In the genomic region with DNA sequence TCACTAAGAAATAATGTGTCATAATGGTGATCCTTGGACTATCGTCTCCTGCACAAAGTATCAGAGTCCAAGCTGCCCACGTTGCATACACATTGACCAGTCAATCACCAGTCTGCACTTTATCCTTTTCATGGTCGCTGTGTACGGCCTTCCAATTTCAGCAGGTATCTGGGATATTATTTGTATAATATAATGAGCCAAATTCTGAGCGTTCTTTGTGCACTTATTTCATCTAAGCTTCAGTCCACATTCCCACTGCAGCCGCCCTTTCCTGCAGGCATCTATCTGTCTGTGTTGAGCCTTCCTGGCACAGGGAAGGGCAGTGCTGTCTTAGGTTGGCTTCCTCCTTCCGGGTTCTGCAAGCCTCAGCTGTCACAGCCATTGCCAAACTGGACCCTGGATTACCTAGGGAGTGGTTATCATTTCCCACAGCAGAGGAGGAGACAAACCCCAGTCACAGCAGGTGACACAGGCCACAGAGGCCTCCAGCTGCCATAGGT, we compare ENCODE assay signal across 1 cellular context.
TF ChIP-seq lines count a peak whose summit lies in the region.

No MANE protein-coding gene starts in this region.

TF ChIP-seq in HepG2, 621 proteins besides CTCF, POLR2A, EP300 and RAD21 (continued from another document and continues in another):
- TF ChIP-seq SNAPC4 (CRISPR knock-in tag; IDR thresholded peaks at IDR 0.05) = no peak
- TF ChIP-seq REL (CRISPR knock-in tag; conservative IDR thresholded peaks at IDR 0.05) = no peak
- TF ChIP-seq DRAP1 (CRISPR knock-in tag; IDR thresholded peaks at IDR 0.05) = no peak
- TF ChIP-seq NCOA2 (CRISPR knock-in tag; IDR thresholded peaks at IDR 0.05) = no peak
- TF ChIP-seq, protein P1, sequence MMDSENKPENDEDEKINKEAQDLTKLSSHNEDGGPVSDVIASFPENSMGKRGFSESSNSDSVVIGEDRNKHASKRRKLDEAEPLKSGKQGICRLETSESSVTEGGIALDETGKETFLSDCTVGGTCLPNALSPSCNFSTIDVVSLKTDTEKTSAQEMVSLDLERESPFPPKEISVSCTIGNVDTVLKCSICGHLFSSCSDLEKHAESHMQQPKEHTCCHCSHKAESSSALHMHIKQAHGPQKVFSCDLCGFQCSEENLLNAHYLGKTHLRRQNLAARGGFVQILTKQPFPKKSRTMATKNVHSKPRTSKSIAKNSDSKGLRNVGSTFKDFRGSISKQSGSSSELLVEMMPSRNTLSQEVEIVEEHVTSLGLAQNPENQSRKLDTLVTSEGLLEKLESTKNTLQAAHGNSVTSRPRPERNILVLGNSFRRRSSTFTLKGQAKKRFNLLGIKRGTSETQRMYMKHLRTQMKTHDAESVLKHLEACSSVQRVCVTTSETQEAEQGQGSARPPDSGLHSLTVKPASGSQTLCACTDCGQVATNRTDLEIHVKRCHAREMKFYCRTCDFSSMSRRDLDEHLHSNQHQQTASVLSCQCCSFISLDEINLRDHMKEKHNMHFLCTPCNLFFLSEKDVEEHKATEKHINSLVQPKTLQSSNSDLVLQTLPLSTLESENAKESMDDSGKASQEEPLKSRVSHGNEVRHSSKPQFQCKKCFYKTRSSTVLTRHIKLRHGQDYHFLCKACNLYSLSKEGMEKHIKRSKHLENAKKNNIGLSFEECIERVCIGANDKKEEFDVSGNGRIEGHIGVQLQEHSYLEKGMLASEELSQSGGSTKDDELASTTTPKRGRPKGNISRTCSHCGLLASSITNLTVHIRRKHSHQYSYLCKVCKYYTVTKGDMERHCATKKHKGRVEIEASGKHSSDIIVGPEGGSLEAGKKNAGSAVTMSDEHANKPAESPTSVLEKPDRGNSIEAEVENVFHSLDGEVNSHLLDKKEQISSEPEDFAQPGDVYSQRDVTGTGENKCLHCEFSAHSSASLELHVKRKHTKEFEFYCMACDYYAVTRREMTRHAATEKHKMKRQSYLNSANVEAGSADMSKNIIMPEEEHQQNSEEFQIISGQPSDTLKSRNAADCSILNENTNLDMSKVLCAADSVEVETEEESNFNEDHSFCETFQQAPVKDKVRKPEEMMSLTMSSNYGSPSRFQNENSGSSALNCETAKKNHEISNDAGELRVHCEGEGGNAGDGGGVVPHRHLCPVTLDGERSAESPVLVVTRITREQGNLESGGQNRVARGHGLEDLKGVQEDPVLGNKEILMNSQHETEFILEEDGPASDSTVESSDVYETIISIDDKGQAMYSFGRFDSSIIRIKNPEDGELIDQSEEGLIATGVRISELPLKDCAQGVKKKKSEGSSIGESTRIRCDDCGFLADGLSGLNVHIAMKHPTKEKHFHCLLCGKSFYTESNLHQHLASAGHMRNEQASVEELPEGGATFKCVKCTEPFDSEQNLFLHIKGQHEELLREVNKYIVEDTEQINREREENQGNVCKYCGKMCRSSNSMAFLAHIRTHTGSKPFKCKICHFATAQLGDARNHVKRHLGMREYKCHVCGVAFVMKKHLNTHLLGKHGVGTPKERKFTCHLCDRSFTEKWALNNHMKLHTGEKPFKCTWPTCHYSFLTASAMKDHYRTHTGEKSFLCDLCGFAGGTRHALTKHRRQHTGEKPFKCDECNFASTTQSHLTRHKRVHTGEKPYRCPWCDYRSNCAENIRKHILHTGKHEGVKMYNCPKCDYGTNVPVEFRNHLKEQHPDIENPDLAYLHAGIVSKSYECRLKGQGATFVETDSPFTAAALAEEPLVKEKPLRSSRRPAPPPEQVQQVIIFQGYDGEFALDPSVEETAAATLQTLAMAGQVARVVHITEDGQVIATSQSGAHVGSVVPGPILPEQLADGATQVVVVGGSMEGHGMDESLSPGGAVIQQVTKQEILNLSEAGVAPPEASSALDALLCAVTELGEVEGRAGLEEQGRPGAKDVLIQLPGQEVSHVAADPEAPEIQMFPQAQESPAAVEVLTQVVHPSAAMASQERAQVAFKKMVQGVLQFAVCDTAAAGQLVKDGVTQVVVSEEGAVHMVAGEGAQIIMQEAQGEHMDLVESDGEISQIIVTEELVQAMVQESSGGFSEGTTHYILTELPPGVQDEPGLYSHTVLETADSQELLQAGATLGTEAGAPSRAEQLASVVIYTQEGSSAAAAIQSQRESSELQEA (CRISPR knock-in tag; IDR thresholded peaks at IDR 0.05; ENCODE audit: not compliant biosample characterization) = no peak
- TF ChIP-seq RBFOX2 (IDR thresholded peaks at IDR 0.05; ENCODE audit: low read depth, low read length) = no peak
- TF ChIP-seq CENPX (CRISPR knock-in tag; IDR thresholded peaks at IDR 0.05) = no peak
- TF ChIP-seq KDM1A (CRISPR knock-in tag; IDR thresholded peaks at IDR 0.05) = no peak
- no peak for TF ChIP-seq ZBTB4 (CRISPR knock-in tag; IDR thresholded peaks at IDR 0.05; ENCODE audit: borderline replicate concordance)
- TF ChIP-seq ZNF780A (CRISPR knock-in tag; IDR thresholded peaks at IDR 0.05) = no peak
- TF ChIP-seq THAP11 (CRISPR knock-in tag; IDR thresholded peaks at IDR 0.05) = no peak
- TF ChIP-seq, protein P2, sequence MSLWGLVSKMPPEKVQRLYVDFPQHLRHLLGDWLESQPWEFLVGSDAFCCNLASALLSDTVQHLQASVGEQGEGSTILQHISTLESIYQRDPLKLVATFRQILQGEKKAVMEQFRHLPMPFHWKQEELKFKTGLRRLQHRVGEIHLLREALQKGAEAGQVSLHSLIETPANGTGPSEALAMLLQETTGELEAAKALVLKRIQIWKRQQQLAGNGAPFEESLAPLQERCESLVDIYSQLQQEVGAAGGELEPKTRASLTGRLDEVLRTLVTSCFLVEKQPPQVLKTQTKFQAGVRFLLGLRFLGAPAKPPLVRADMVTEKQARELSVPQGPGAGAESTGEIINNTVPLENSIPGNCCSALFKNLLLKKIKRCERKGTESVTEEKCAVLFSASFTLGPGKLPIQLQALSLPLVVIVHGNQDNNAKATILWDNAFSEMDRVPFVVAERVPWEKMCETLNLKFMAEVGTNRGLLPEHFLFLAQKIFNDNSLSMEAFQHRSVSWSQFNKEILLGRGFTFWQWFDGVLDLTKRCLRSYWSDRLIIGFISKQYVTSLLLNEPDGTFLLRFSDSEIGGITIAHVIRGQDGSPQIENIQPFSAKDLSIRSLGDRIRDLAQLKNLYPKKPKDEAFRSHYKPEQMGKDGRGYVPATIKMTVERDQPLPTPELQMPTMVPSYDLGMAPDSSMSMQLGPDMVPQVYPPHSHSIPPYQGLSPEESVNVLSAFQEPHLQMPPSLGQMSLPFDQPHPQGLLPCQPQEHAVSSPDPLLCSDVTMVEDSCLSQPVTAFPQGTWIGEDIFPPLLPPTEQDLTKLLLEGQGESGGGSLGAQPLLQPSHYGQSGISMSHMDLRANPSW (CRISPR knock-in tag; IDR thresholded peaks at IDR 0.05; ENCODE audit: borderline replicate concordance) = no peak
- TF ChIP-seq NFATC3 (CRISPR knock-in tag; IDR thresholded peaks at IDR 0.05) = no peak
- no peak for TF ChIP-seq NR3C1 (CRISPR knock-in tag; IDR thresholded peaks at IDR 0.05)
- no peak for TF ChIP-seq BHLHE40 (IDR thresholded peaks at IDR 0.05; ENCODE audit: low read length)
- TF ChIP-seq ZNF10 (CRISPR knock-in tag; IDR thresholded peaks at IDR 0.05; ENCODE audit: borderline replicate concordance, low read depth) = no peak
- no peak for TF ChIP-seq ZNF792 (CRISPR knock-in tag; IDR thresholded peaks at IDR 0.05)
- no peak for TF ChIP-seq STAT5B (CRISPR knock-in tag; IDR thresholded peaks at IDR 0.05)
- no peak for TF ChIP-seq TBL1XR1 (IDR thresholded peaks at IDR 0.05; ENCODE audit: borderline replicate concordance, low read length, partially characterized antibody)
- TF ChIP-seq NR2C2 (CRISPR knock-in tag; IDR thresholded peaks at IDR 0.05; ENCODE audit: borderline replicate concordance) = no peak
- peak; percentile 50; the same call in 1 of the 2 replicates for TF ChIP-seq CREM (IDR thresholded peaks at IDR 0.05)
- no peak for TF ChIP-seq CREM (CRISPR knock-in tag; IDR thresholded peaks at IDR 0.05)
- TF ChIP-seq ZNF510 (CRISPR knock-in tag; IDR thresholded peaks at IDR 0.05; ENCODE audit: low read depth) = no peak
- TF ChIP-seq KMT2A (CRISPR knock-in tag; IDR thresholded peaks at IDR 0.05) = no peak
- peak; percentile 49 for TF ChIP-seq RARA (CRISPR knock-in tag; IDR thresholded peaks at IDR 0.05)
- TF ChIP-seq PHF20 (CRISPR knock-in tag; IDR thresholded peaks at IDR 0.05) = 0 out of 2 replicates have a peak, but pooled peaks have one; percentile 33
- no peak for TF ChIP-seq ZNF776 (CRISPR knock-in tag; IDR thresholded peaks at IDR 0.05)
- no peak for TF ChIP-seq ZNF619 (CRISPR knock-in tag; IDR thresholded peaks at IDR 0.05)
- TF ChIP-seq ZXDC (CRISPR knock-in tag; IDR thresholded peaks at IDR 0.05) = no peak
- TF ChIP-seq ZNF543 (CRISPR knock-in tag; IDR thresholded peaks at IDR 0.05) = no peak
- peak; percentile 97; the same call in 1 of the 2 replicates for TF ChIP-seq MEIS2 (CRISPR knock-in tag; IDR thresholded peaks at IDR 0.05)
- no peak for TF ChIP-seq SCMH1 (CRISPR knock-in tag; IDR thresholded peaks at IDR 0.05; ENCODE audit: borderline replicate concordance)
- TF ChIP-seq ZFP82 (CRISPR knock-in tag; IDR thresholded peaks at IDR 0.05; ENCODE audit: borderline replicate concordance) = no peak
